Comparison of ENCODE assay signal across 28 cellular contexts in the genomic region with DNA sequence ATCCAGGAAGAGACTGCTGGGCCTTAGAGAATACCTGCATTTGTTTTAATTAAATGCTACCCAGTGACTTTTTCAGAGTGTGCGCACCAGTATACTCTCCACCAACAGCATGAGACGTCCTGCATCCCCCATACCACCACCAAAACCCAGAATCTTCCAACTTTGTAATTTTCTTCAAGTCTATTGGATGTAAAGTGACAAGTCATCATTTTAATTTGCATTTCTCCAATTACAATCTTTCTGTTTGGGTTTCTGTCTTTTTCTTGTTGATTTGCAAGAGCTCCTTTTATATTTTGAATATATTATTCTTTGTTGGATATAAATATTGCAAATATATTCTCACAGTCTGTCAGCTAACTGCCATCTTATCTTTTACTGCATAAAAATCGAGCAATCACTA.
"Had no signal": no experiment of that assay in that cellular context is flagged by ENCODE, and none has a peak within 500 bp of the region (broad histone marks: within the 10 kb centered on the region; RNA-seq: fewer than 3 reads in every experiment).

No MANE protein-coding gene starts in this region.

- H3K9me3 ChIP-seq: ovary, psoas muscle, spleen, stomach, thoracic aorta, thyroid gland, tibial nerve, upper lobe of left lung, vagina had no signal

- DNase-seq: naive thymus-derived CD4-positive, alpha-beta T cell; natural killer cell; occipital lobe; ovary; posterior cingulate gyrus; psoas muscle; right cardiac atrium; spleen; stimulated activated CD4-positive, alpha-beta T cell treated with anti-CD3 and anti-CD28 coated beads, Interleukin-12 subunit alpha, Interleukin-12 subunit beta, amount 100 ng/mL, for 4 hours; stimulated activated CD4-positive, alpha-beta T cell treated with anti-CD3 and anti-CD28 coated beads, Interleukin-1b, Interleukin-23, amount 100 ng/mL, for 48 hours; stimulated activated CD4-positive, alpha-beta T cell treated with anti-CD3 and anti-CD28 coated beads, Interleukin-2, amount 100 ng/mL, for 48 hours; stimulated activated CD4-positive, alpha-beta T cell treated with anti-CD3 and anti-CD28 coated beads, Interleukin-4, amount 100 ng/mL, for 24 hours; stimulated activated naive B cell treated with anti-CD40 and anti-IgM and Interleukin-4, amounts not matched to agents 10 μg/mL and 1 μg/mL and 100 μg/mL, for 72 hours; stimulated activated naive CD4-positive, alpha-beta T cell treated with Interleukin-2 at 50 U/mL for 16 hours; stomach; thyroid gland; trophoblast cell; upper lobe of left lung had no signal

- ATAC-seq: naive thymus-derived CD4-positive, alpha-beta T cell; natural killer cell; psoas muscle; right cardiac atrium; sciatic nerve; stimulated activated effector memory CD8-positive, alpha-beta T cell treated with anti-CD3 and anti-CD28 coated beads, Interleukin-12 subunit alpha, Interleukin-12 subunit beta, amount 100 ng/mL, for 72 hours; stimulated activated naive B cell treated with anti-CD40 and anti-IgM and Interleukin-4, amounts not matched to agents 10 μg/mL and 1 μg/mL and 100 μg/mL, for 72 hours had no signal

- H3K27ac ChIP-seq: neural progenitor cell, ovary, parathyroid adenoma, psoas muscle, skin epidermis, spleen, stomach, thoracic aorta, thyroid gland, tibial nerve, upper lobe of left lung, vagina had no signal

- H3K4me1 ChIP-seq: neural progenitor cell, parathyroid adenoma, psoas muscle, spleen, stomach, thyroid gland, tibial nerve, upper lobe of left lung, vagina had no signal

- H3K27me3 ChIP-seq: neural progenitor cell, ovary, thyroid gland, tibial nerve, upper lobe of left lung, vagina had no signal

- H3K79me2 ChIP-seq: parathyroid adenoma had no signal

- FAIRE-seq: urothelium cell line had no signal

- H3K9ac ChIP-seq: neural progenitor cell, parathyroid adenoma had no signal

- H3K4me2 ChIP-seq: neural progenitor cell, smooth muscle cell had no signal

- H2AFZ ChIP-seq: neural progenitor cell, parathyroid adenoma had no signal

- H3K36me3 ChIP-seq: neural progenitor cell, ovary, spleen, stomach, thoracic aorta, thyroid gland, tibial nerve, upper lobe of left lung, vagina had no signal

- H3K4me3 ChIP-seq: neural progenitor cell, ovary, psoas muscle, skin epidermis, smooth muscle cell, spleen, stomach, thoracic aorta, thyroid gland, tibial nerve, upper lobe of left lung, vagina had no signal
